In genomic region chr4:4457803-4458550, GRCh38 we compare ENCODE assay signal across 16 cellular contexts.
DNase-seq lines count a peak whose midpoint lies in the region; ATAC-seq and TF ChIP-seq lines count a peak whose summit lies in the region.
"Had no signal": no experiment of that assay in that cellular context is flagged by ENCODE, and none has a peak within 500 bp of the region (broad histone marks: within the 10 kb centered on the region; RNA-seq: fewer than 3 reads in every experiment).

No MANE protein-coding gene starts in this region.

- ATAC-seq in left cardiac atrium = no peak

- CTCF ChIA-PET in AG04449 (lab: Yijun Ruan, JAX) = no interaction called here
- CTCF ChIA-PET in A673 (lab: Charles Lee) = no interaction called here

- POLR2A ChIA-PET in AG04449 (lab: Yijun Ruan, JAX) (no interaction called here), A673 (lab: Charles Lee; ENCODE audit: low non-redundant PET) (no interaction called here)

- peaks cover 40% of the 10 kb centered on the region for H3K4me1 ChIP-seq in HUES64 (ENCODE audit: insufficient read depth, low read length)
- H3K4me1 ChIP-seq in A673 (ENCODE audit: insufficient read depth, low read length, poor library complexity, severe bottlenecking) = no peaks in the 10 kb centered on the region
- no peaks in the 10 kb centered on the region for H3K4me1 ChIP-seq in sigmoid colon
- H3K4me1 ChIP-seq: tibial artery had no signal

- no peak for TF ChIP-seq POLR2A in sigmoid colon (IDR thresholded peaks at IDR 0.05)

- BruUV-seq in A673 (replicated peaks; lab: Mats Ljungman, UMichigan) = no TSS peak

- H3K36me3 ChIP-seq in HUES64 (ENCODE audit: insufficient read depth, low read length) (peaks cover 19% of the 10 kb centered on the region), A673 (ENCODE audit: insufficient read depth, low read length, poor library complexity, severe bottlenecking) (peaks cover 6% of the 10 kb centered on the region), sigmoid colon (peaks cover 14 to 66% (median 38%) of the 10 kb centered on the region in 4 donors)

- H3K27me3 ChIP-seq in HUES64 (ENCODE audit: insufficient read depth, low read length) (no peaks in the 10 kb centered on the region), A673 (replicated peaks; ENCODE audit: insufficient read depth, low read depth, low read length, poor library complexity) (no peaks in the 10 kb centered on the region), sigmoid colon (no peaks in the 10 kb centered on the region)
- H3K27me3 ChIP-seq: tibial artery had no signal

- H3K9me3 ChIP-seq in HUES64 (ENCODE audit: insufficient read depth, low read depth, low read length) (no peaks in the 10 kb centered on the region), A673 (ENCODE audit: low read depth, low read length, poor library complexity, severe bottlenecking) (no peaks in the 10 kb centered on the region), sigmoid colon (no peaks in the 10 kb centered on the region)

- 39% methylated on average over 5 of the region's 5 CpGs for WGBS in HUES64
- WGBS in sigmoid colon, 2 donors = 77 to 89% methylated on average over 5 of the region's 5 CpGs

- TF ChIP-seq CTCF in AG04449 (IDR thresholded peaks at IDR 0.05; ENCODE audit: insufficient read depth, low read length, missing control alignments) (no peak), A673 (conservative IDR thresholded peaks at IDR 0.05; ENCODE audit: low read depth, low read length) (no peak), sigmoid colon (IDR thresholded peaks at IDR 0.05) (no peak)

- no peak overlapping the region for H3K9ac ChIP-seq in HUES64 (ENCODE audit: low read depth, low read length)
- H3K9ac ChIP-seq: parathyroid adenoma had no signal

- no peak overlapping the region for H3K4me3 ChIP-seq in AG04449 (ENCODE audit: low read depth, low read length)
- H3K4me3 ChIP-seq in HUES64 (ENCODE audit: low read length) = no peak overlapping the region
- H3K4me3 ChIP-seq in A673 (ENCODE audit: low read depth, low read length, poor library complexity, severe bottlenecking) = no peak overlapping the region
- H3K4me3 ChIP-seq in sigmoid colon = no peak overlapping the region
- H3K4me3 ChIP-seq: tibial artery had no signal

- DNase-seq in AG04449 (ENCODE audit: low read depth, low spot score) (peak; percentile 33), astrocyte of the hippocampus (ENCODE audit: low read depth, low spot score) (peak; percentile 81), iris pigment epithelial cell (ENCODE audit: low read depth) (peak; percentile 86), A673 (ENCODE audit: low spot score) (no peak), NCI-H1694 (lab: John Stamatoyannopoulos, UW) (no peak), sigmoid colon (no peak), left cardiac atrium (no peak)
- DNase-seq: activated CD8-positive, alpha-beta memory T cell treated with anti-CD3 and anti-CD28 coated beads for 24 hours; activated naive CD4-positive, alpha-beta T cell treated with Interleukin-2 at 50 U/mL for 16 hours; DMS79 treated with DMSO at 0.1 percent for 48 hours; erythroblast; Kasumi-1; NCI-H2081 treated with DMSO at 0.1 percent for 48 hours; tibial artery had no signal

- H3K27ac ChIP-seq in HUES64 (ENCODE audit: low read depth, low read length) (peak overlapping the region; percentile 74), A673 (ENCODE audit: low read depth, low read length, poor library complexity, severe bottlenecking) (no peak overlapping the region), sigmoid colon (no peak overlapping the region)
- H3K27ac ChIP-seq: parathyroid adenoma, tibial artery had no signal

- intact Hi-C loops in A673 (cut with micrococcal nuclease; ENCODE audit: unreplicated experiment) (no loop called here), sigmoid colon (cut with DNase I) (no loop called here), left cardiac atrium (cut with DNase I) (no loop called here)

- no peak for TF ChIP-seq EP300 in sigmoid colon (IDR thresholded peaks at IDR 0.05)

Comparison
In these comparisons a context has a peak if more than half of its experiments do, and no peak if none do; other contexts are left out.
1. DNase-seq: peak in AG04449 (single experiment), astrocyte of the hippocampus (single experiment) and iris pigment epithelial cell (single experiment); none in A673 (single experiment), NCI-H1694 (single experiment), sigmoid colon (single experiment) and left cardiac atrium (single experiment).